Comparison of ENCODE assay signal across 21 cellular contexts in genomic region chr17:48622857-48623256, GRCh38. TPM values are rescaled to one million over a fixed set of nuclear protein-coding genes. Genes with fewer than 3 reads are reported as not detected.
DNase-seq lines count a peak whose midpoint lies in the region; ATAC-seq and TF ChIP-seq lines count a peak whose summit lies in the region.
"Had no signal": no experiment of that assay in that cellular context is flagged by ENCODE, and none has a peak within 500 bp of the region (broad histone marks: within the 10 kb centered on the region; RNA-seq: fewer than 3 reads in every experiment).

No MANE protein-coding gene starts in this region.

- peaks cover 0 to 4% (median 0%) of the 10 kb centered on the region in 3 donors for H3K9me3 Mint-ChIP-seq in IgD-negative memory B cell
- no peaks in the 10 kb centered on the region for H3K9me3 Mint-ChIP-seq in nephron
- H3K9me3 Mint-ChIP-seq: CD8-positive, alpha-beta T cell had no signal

- H3K27me3 Mint-ChIP-seq in IgD-negative memory B cell, result peaks cover 73% of the 10 kb centered on the region
- H3K27me3 Mint-ChIP-seq in nephron (ENCODE audit: low read depth), result peaks cover 100% of the 10 kb centered on the region

- H3K4me1 Mint-ChIP-seq in IgD-negative memory B cell (peaks cover 5 to 10% (median 6%) of the 10 kb centered on the region in 3 donors), nephron (peaks cover 43% of the 10 kb centered on the region)

- ATAC-seq in HG03460 (IDR thresholded peaks at IDR 0.05; ENCODE audit: unreplicated experiment), result no peak
- no peak for ATAC-seq in GM18517 (IDR thresholded peaks at IDR 0.05; ENCODE audit: unreplicated experiment)
- ATAC-seq: CD8-positive, alpha-beta T cell; Right ventricle myocardium inferior had no signal

- H3K36me3 Mint-ChIP-seq in IgD-negative memory B cell (peaks cover 1% of the 10 kb centered on the region), nephron (ENCODE audit: low read depth) (no peaks in the 10 kb centered on the region)
- H3K36me3 Mint-ChIP-seq: CD8-positive, alpha-beta T cell had no signal

- TF ChIP-seq CTCF in epithelial cell of proximal tubule (conservative IDR thresholded peaks at IDR 0.05; ENCODE audit: low read depth, low read length) (no peak), nephron (IDR thresholded peaks at IDR 0.05; ENCODE audit: unreplicated experiment in 3 of 3) (no peak)

- no peak for DNase-seq in epithelial cell of proximal tubule (ENCODE audit: low read depth)
- DNase-seq in activated CD4-positive, alpha-beta T cell treated with anti-CD3 and anti-CD28 coated beads, Interleukin-2, amount 50 U/mL, for 48 hours, result no peak
- DNase-seq in central memory CD4-positive, alpha-beta T cell, result no peak
- DNase-seq: CD8-positive, alpha-beta T cell; GDM1; Karpas-422; NCI-H1694; NCI-H2081; NCI-H2171; NCI-H345; NCI-H524; NCI-H774 had no signal

- peak overlapping the region in 2 of 4 donors; percentile 61 to 64 for H3K4me3 Mint-ChIP-seq in IgD-negative memory B cell
- peak overlapping the region; percentile 61 to 81 (median 66) for H3K4me3 Mint-ChIP-seq in nephron
- H3K4me3 Mint-ChIP-seq: CD8-positive, alpha-beta T cell had no signal

- H3K27ac Mint-ChIP-seq in IgD-negative memory B cell, result peak overlapping the region in 2 of 3 donors; percentile 6 to 66
- peak overlapping the region in 1 of 3 experiments; percentile 64 for H3K27ac Mint-ChIP-seq in nephron
- H3K27ac Mint-ChIP-seq: CD8-positive, alpha-beta T cell had no signal

- peak overlapping the region; percentile 6 for H3K4me3 ChIP-seq in epithelial cell of proximal tubule (ENCODE audit: low read depth, low read length)
- H3K4me3 ChIP-seq: BLaER1, HAP-1, SJSA1 had no signal

RNA-seq across cellular contexts. Expression of gene HOXB9, which starts 3.3 kb away (rescaled TPM):
- polyA plus RNA-seq in IgD-negative memory B cell, result not detected
- total RNA-seq in epithelial cell of proximal tubule, result 74.5 and 83.8 TPM in 2 replicates
- total RNA-seq: CD8-positive, alpha-beta T cell; Right ventricle myocardium inferior had no signal

RNA-seq across cellular contexts. Expression of gene HOXB8, which starts 7.8 kb away (rescaled TPM):
- polyA plus RNA-seq in IgD-negative memory B cell, result not detected
- 12.7 and 21.4 TPM in 2 replicates for total RNA-seq in epithelial cell of proximal tubule
- total RNA-seq: CD8-positive, alpha-beta T cell; MCF 10A; Right ventricle myocardium inferior; SJSA1 had no signal

RNA-seq across cellular contexts. Expression of gene HOXB7, which starts 12.0 kb away (rescaled TPM):
- polyA plus RNA-seq in IgD-negative memory B cell, result not detected
- 24.9 and 26.0 TPM in 2 replicates for total RNA-seq in epithelial cell of proximal tubule
- total RNA-seq: MCF 10A had no signal

RNA-seq across cellular contexts. Expression of gene HOXB6, which starts 18.1 kb away (rescaled TPM):
- not detected for polyA plus RNA-seq in IgD-negative memory B cell
- 42.9 and 55.6 TPM in 2 replicates for total RNA-seq in epithelial cell of proximal tubule
- total RNA-seq: MCF 10A had no signal

RNA-seq across cellular contexts. Expression of gene HOXB5, which starts 29.3 kb away (rescaled TPM):
- not detected for polyA plus RNA-seq in IgD-negative memory B cell
- 2.8 and 5.5 TPM in 2 replicates for total RNA-seq in epithelial cell of proximal tubule
- total RNA-seq: CD8-positive, alpha-beta T cell; MCF 10A; Right ventricle myocardium inferior had no signal
